In genomic region chr17:7632492-7632894, GRCh38 we compare ENCODE assay signal across 8 cellular contexts. TPM values are rescaled to one million over a fixed set of nuclear protein-coding genes. Genes with fewer than 3 reads are reported as not detected.
DNase-seq lines count a peak whose midpoint lies in the region; ATAC-seq and TF ChIP-seq lines count a peak whose summit lies in the region.

No MANE protein-coding gene starts in this region.

- H3K4me3 ChIP-seq in cardiac muscle cell = no peak overlapping the region

- DNase-seq in cardiac muscle cell (ENCODE audit: low read depth in 1 of 2, low spot score in 1 of 2) (peak; percentile 66 to 72), Right ventricle myocardium inferior (ENCODE audit: missing footprints) (no peak), NCI-H146 treated with DMSO at 0.1 percent for 48 hours (lab: John Stamatoyannopoulos, UW; ENCODE audit: unreplicated experiment) (peak; percentile 20), iPS-NIHi7 (ENCODE audit: extremely low spot score) (peak; percentile 76), middle frontal gyrus (ENCODE audit: extremely low spot score, low spot score) (no peak), natural killer cell (no peak), NCI-H187 treated with DMSO at 0.1 percent for 48 hours (lab: John Stamatoyannopoulos, UW) (no peak)
- peak; percentile 19 for DNase-seq in activated T-helper 1 cell treated with anti-CD3 and anti-CD28 coated beads, Interleukin-12 subunit alpha, Interleukin-12 subunit beta, Interleukin-2, Interleukin-4 antibody, amounts not matched to agents 30 ng/mL and 10 ng/mL and 1 ng/mL, durations not matched to agents 14 hours and 24 hours and 36 hours (ENCODE audit: low spot score)

- peaks cover 7% of the 10 kb centered on the region for H3K4me1 Mint-ChIP-seq in activated T-helper 1 cell treated with anti-CD3 and anti-CD28 coated beads, Interleukin-12 subunit alpha, Interleukin-12 subunit beta, Interleukin-2, Interleukin-4 antibody, amounts not matched to agents 30 ng/mL and 10 ng/mL and 1 ng/mL, durations not matched to agents 14 hours and 24 hours and 36 hours (ENCODE audit: low read depth)
- H3K4me1 Mint-ChIP-seq in natural killer cell = peaks cover 0 to under 1% of the 10 kb centered on the region in 2 donors

- peak overlapping the region; percentile 76 for H3K27ac ChIP-seq in cardiac muscle cell

- intact Hi-C loops in Right ventricle myocardium inferior (cut with DNase I) (loop anchor here (1.0 kb wide), 1 partner anchor 54 kb away; no protein-coding TSS in a partner anchor), natural killer cell (cut with micrococcal nuclease) (no loop called here)
- intact Hi-C loops in activated T-helper 1 cell treated with anti-CD3 and anti-CD28 coated beads, Interleukin-12 subunit alpha, Interleukin-12 subunit beta, Interleukin-2, Interleukin-4 antibody, amounts not matched to agents 30 ng/mL and 10 ng/mL and 1 ng/mL, durations not matched to agents 14 hours and 24 hours and 36 hours (cut with micrococcal nuclease) = loop anchor here (1.0 kb wide), 1 partner anchor 56 kb away; the partner anchor contains the start of gene WRAP53

- H3K27me3 Mint-ChIP-seq in activated T-helper 1 cell treated with anti-CD3 and anti-CD28 coated beads, Interleukin-12 subunit alpha, Interleukin-12 subunit beta, Interleukin-2, Interleukin-4 antibody, amounts not matched to agents 30 ng/mL and 10 ng/mL and 1 ng/mL, durations not matched to agents 14 hours and 24 hours and 36 hours (ENCODE audit: insufficient read depth) = peaks cover 3% of the 10 kb centered on the region
- H3K27me3 Mint-ChIP-seq in natural killer cell (ENCODE audit: low read depth in 2 of 2) = peaks cover 0 to 6% of the 10 kb centered on the region in 2 donors

- H3K4me3 Mint-ChIP-seq in activated T-helper 1 cell treated with anti-CD3 and anti-CD28 coated beads, Interleukin-12 subunit alpha, Interleukin-12 subunit beta, Interleukin-2, Interleukin-4 antibody, amounts not matched to agents 30 ng/mL and 10 ng/mL and 1 ng/mL, durations not matched to agents 14 hours and 24 hours and 36 hours = no peak overlapping the region
- no peak overlapping the region for H3K4me3 Mint-ChIP-seq in natural killer cell

- TF ChIP-seq CTCF in cardiac muscle cell (IDR thresholded peaks at IDR 0.05; ENCODE audit: low read depth, low read length) (peak; percentile 68), natural killer cell (IDR thresholded peaks at IDR 0.05) (no peak)

- peaks cover 11% of the 10 kb centered on the region for H3K4me1 ChIP-seq in cardiac muscle cell (ENCODE audit: low read depth)

- H3K36me3 ChIP-seq in cardiac muscle cell = no peaks in the 10 kb centered on the region

- no peak overlapping the region for H3K27ac Mint-ChIP-seq in activated T-helper 1 cell treated with anti-CD3 and anti-CD28 coated beads, Interleukin-12 subunit alpha, Interleukin-12 subunit beta, Interleukin-2, Interleukin-4 antibody, amounts not matched to agents 30 ng/mL and 10 ng/mL and 1 ng/mL, durations not matched to agents 14 hours and 24 hours and 36 hours
- no peak overlapping the region for H3K27ac Mint-ChIP-seq in natural killer cell

- ATAC-seq in Right ventricle myocardium inferior = no peak
- no peak for ATAC-seq in natural killer cell

- H3K27me3 ChIP-seq in cardiac muscle cell = no peaks in the 10 kb centered on the region

- H3K9me3 Mint-ChIP-seq in activated T-helper 1 cell treated with anti-CD3 and anti-CD28 coated beads, Interleukin-12 subunit alpha, Interleukin-12 subunit beta, Interleukin-2, Interleukin-4 antibody, amounts not matched to agents 30 ng/mL and 10 ng/mL and 1 ng/mL, durations not matched to agents 14 hours and 24 hours and 36 hours = no peaks in the 10 kb centered on the region
- no peaks in the 10 kb centered on the region for H3K9me3 Mint-ChIP-seq in natural killer cell

- no peaks in the 10 kb centered on the region for H3K36me3 Mint-ChIP-seq in activated T-helper 1 cell treated with anti-CD3 and anti-CD28 coated beads, Interleukin-12 subunit alpha, Interleukin-12 subunit beta, Interleukin-2, Interleukin-4 antibody, amounts not matched to agents 30 ng/mL and 10 ng/mL and 1 ng/mL, durations not matched to agents 14 hours and 24 hours and 36 hours (ENCODE audit: low read depth)
- H3K36me3 Mint-ChIP-seq in natural killer cell = no peaks in the 10 kb centered on the region

- H3K9me3 ChIP-seq in cardiac muscle cell (ENCODE audit: low read depth) = no peaks in the 10 kb centered on the region

RNA-seq across cellular contexts. Expression of gene SHBG, which starts 2.6 kb away (rescaled TPM):
- total RNA-seq in cardiac muscle cell (2.2 and 2.8 TPM in 2 replicates), Right ventricle myocardium inferior (0.35 TPM), natural killer cell (not detected)
- polyA plus RNA-seq in cardiac muscle cell = 3.9 and 5.6 TPM in 2 replicates
- 0.20 TPM in 1 of 2 replicates, not detected in the other for total RNA-seq in activated T-helper 1 cell treated with anti-CD3 and anti-CD28 coated beads, Interleukin-12 subunit alpha, Interleukin-12 subunit beta, Interleukin-2, Interleukin-4 antibody, amounts not matched to agents 30 ng/mL and 10 ng/mL and 1 ng/mL, durations not matched to agents 14 hours and 24 hours and 36 hours

RNA-seq across cellular contexts. Expression of gene SAT2, which starts 4.9 kb away (rescaled TPM):
- total RNA-seq in cardiac muscle cell (130 and 143 TPM in 2 replicates), Right ventricle myocardium inferior (78.9 TPM), natural killer cell (10 to 100 TPM; 63.0 to 71.6 (median 70.1) TPM)
- polyA plus RNA-seq in cardiac muscle cell = 142 and 148 TPM in 2 replicates
- 23.8 and 24.0 TPM in 2 replicates for total RNA-seq in activated T-helper 1 cell treated with anti-CD3 and anti-CD28 coated beads, Interleukin-12 subunit alpha, Interleukin-12 subunit beta, Interleukin-2, Interleukin-4 antibody, amounts not matched to agents 30 ng/mL and 10 ng/mL and 1 ng/mL, durations not matched to agents 14 hours and 24 hours and 36 hours

RNA-seq across cellular contexts. Expression of gene FXR2, which starts 17.8 kb away (rescaled TPM):
- total RNA-seq in cardiac muscle cell (65.0 and 69.2 TPM in 2 replicates), Right ventricle myocardium inferior (103 TPM), natural killer cell (10 to 100 TPM; 23.7 to 40.2 (median 29.5) TPM)
- polyA plus RNA-seq in cardiac muscle cell = 60.5 and 65.5 TPM in 2 replicates
- total RNA-seq in activated T-helper 1 cell treated with anti-CD3 and anti-CD28 coated beads, Interleukin-12 subunit alpha, Interleukin-12 subunit beta, Interleukin-2, Interleukin-4 antibody, amounts not matched to agents 30 ng/mL and 10 ng/mL and 1 ng/mL, durations not matched to agents 14 hours and 24 hours and 36 hours = 59.5 and 63.6 TPM in 2 replicates

RNA-seq across cellular contexts. Expression of gene ATP1B2, which starts 18.2 kb away (rescaled TPM):
- total RNA-seq in cardiac muscle cell = 26.2 and 34.6 TPM in 2 replicates
- polyA plus RNA-seq in cardiac muscle cell = 157 TPM in 2 replicates
- total RNA-seq in Right ventricle myocardium inferior = 3.8 TPM
- 0.54 TPM in 2 replicates for total RNA-seq in activated T-helper 1 cell treated with anti-CD3 and anti-CD28 coated beads, Interleukin-12 subunit alpha, Interleukin-12 subunit beta, Interleukin-2, Interleukin-4 antibody, amounts not matched to agents 30 ng/mL and 10 ng/mL and 1 ng/mL, durations not matched to agents 14 hours and 24 hours and 36 hours
- under 1 TPM in 2 of 3 donors, not detected in 1; 0.18 to 0.19 TPM for total RNA-seq in natural killer cell

RNA-seq across cellular contexts. Expression of gene SOX15, which starts 42.6 kb away (rescaled TPM):
- total RNA-seq in cardiac muscle cell (5.4 and 6.5 TPM in 2 replicates), Right ventricle myocardium inferior (0.89 TPM), natural killer cell (under 1 TPM in 1 of 3 donors, not detected in 2; 0.27 TPM)
- polyA plus RNA-seq in cardiac muscle cell = 5.3 and 5.9 TPM in 2 replicates
- 0.20 and 0.78 TPM in 2 replicates for total RNA-seq in activated T-helper 1 cell treated with anti-CD3 and anti-CD28 coated beads, Interleukin-12 subunit alpha, Interleukin-12 subunit beta, Interleukin-2, Interleukin-4 antibody, amounts not matched to agents 30 ng/mL and 10 ng/mL and 1 ng/mL, durations not matched to agents 14 hours and 24 hours and 36 hours

Comparison
In these comparisons a context has a peak if more than half of its experiments do, and no peak if none do; other contexts are left out.
1. DNase-seq: peak in cardiac muscle cell (2 of 2), NCI-H146 treated with DMSO at 0.1 percent for 48 hours (single experiment), activated T-helper 1 cell treated with anti-CD3 and anti-CD28 coated beads, Interleukin-12 subunit alpha, Interleukin-12 subunit beta, Interleukin-2, Interleukin-4 antibody, amounts not matched to agents 30 ng/mL and 10 ng/mL and 1 ng/mL, durations not matched to agents 14 hours and 24 hours and 36 hours (single experiment) and iPS-NIHi7 (single experiment); none in Right ventricle myocardium inferior (single experiment), middle frontal gyrus (single experiment), natural killer cell (single experiment) and NCI-H187 treated with DMSO at 0.1 percent for 48 hours (single experiment).